ENCODE assay signal across 1 cellular context in the genomic region with DNA sequence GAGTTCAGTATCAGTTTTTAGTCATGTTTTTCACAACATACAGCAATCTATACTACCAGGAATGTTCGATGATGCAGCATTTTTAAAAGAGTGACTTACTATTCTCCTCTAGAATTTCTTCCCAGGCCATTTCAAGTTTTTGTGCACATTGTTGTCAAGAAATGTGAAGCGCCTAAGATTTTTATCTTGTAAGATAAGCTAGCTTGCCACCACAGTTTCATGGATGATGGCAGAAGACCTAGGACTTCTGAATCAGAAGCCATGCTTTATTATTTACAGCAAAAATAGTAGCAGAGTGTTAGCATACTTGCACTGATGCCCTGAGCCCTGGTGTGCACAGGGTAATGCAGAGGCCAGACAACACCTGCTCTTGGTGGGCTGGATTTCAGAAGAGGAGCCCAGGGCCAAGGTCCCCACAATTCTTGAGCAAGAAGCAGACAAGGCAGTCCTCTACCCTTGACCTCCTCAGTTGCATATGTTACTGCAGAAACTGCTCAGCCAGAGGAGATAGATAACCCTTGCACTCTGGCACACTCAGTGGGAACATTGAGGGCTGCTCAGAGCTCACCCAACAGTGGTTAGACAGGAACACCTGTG.
A peak's percentile ranks its signal among the peaks of the same experiment; 100 is the strongest.
TF ChIP-seq lines count a peak whose summit lies in the region.

No MANE protein-coding gene starts in this region.

TF ChIP-seq in K562, 482 proteins besides CTCF, POLR2A, EP300 and RAD21 (continued from another document):
- TF ChIP-seq ARID1B (IDR thresholded peaks at IDR 0.05) = peak; percentile 36; the same call in 1 of the 2 replicates
- TF ChIP-seq CBFA2T3 (IDR thresholded peaks at IDR 0.05) = peak; percentile 13; the same call in 1 of the 2 replicates
- no peak for TF ChIP-seq NR2C2 (CRISPR knock-in tag; IDR thresholded peaks at IDR 0.05)
- peak; percentile 62 for TF ChIP-seq NR2C2 (tag; IDR thresholded peaks at IDR 0.05)
- TF ChIP-seq, protein P1, sequence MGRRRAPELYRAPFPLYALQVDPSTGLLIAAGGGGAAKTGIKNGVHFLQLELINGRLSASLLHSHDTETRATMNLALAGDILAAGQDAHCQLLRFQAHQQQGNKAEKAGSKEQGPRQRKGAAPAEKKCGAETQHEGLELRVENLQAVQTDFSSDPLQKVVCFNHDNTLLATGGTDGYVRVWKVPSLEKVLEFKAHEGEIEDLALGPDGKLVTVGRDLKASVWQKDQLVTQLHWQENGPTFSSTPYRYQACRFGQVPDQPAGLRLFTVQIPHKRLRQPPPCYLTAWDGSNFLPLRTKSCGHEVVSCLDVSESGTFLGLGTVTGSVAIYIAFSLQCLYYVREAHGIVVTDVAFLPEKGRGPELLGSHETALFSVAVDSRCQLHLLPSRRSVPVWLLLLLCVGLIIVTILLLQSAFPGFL (CRISPR knock-in tag; IDR thresholded peaks at IDR 0.05) = peak; percentile 95
- peak; percentile 83 for TF ChIP-seq MAFF (IDR thresholded peaks at IDR 0.05; ENCODE audit: low read length)
- TF ChIP-seq SMARCA4 (IDR thresholded peaks at IDR 0.05) = peak; percentile 86
- peak; percentile 93 for TF ChIP-seq MAFG (tag; conservative IDR thresholded peaks at IDR 0.05)
- TF ChIP-seq RFX7 (CRISPR knock-in tag; IDR thresholded peaks at IDR 0.05) = no peak
- no peak for TF ChIP-seq MCM2 (IDR thresholded peaks at IDR 0.05; ENCODE audit: low read depth)
- no peak for TF ChIP-seq SIRT6 (IDR thresholded peaks at IDR 0.05; ENCODE audit: low read depth, low read length)
- peak; percentile 94 for TF ChIP-seq C11orf30 (IDR thresholded peaks at IDR 0.05; ENCODE audit: low read depth)
- peak; percentile 57; the same call in 1 of the 2 replicates for TF ChIP-seq DPF2 (IDR thresholded peaks at IDR 0.05)
- TF ChIP-seq EHMT2 (IDR thresholded peaks at IDR 0.05) = peak; percentile 14; the same call in 1 of the 2 replicates
- peak; percentile 67; the same call in 1 of the 2 replicates for TF ChIP-seq ARID2 (IDR thresholded peaks at IDR 0.05)
- TF ChIP-seq, protein P2, sequence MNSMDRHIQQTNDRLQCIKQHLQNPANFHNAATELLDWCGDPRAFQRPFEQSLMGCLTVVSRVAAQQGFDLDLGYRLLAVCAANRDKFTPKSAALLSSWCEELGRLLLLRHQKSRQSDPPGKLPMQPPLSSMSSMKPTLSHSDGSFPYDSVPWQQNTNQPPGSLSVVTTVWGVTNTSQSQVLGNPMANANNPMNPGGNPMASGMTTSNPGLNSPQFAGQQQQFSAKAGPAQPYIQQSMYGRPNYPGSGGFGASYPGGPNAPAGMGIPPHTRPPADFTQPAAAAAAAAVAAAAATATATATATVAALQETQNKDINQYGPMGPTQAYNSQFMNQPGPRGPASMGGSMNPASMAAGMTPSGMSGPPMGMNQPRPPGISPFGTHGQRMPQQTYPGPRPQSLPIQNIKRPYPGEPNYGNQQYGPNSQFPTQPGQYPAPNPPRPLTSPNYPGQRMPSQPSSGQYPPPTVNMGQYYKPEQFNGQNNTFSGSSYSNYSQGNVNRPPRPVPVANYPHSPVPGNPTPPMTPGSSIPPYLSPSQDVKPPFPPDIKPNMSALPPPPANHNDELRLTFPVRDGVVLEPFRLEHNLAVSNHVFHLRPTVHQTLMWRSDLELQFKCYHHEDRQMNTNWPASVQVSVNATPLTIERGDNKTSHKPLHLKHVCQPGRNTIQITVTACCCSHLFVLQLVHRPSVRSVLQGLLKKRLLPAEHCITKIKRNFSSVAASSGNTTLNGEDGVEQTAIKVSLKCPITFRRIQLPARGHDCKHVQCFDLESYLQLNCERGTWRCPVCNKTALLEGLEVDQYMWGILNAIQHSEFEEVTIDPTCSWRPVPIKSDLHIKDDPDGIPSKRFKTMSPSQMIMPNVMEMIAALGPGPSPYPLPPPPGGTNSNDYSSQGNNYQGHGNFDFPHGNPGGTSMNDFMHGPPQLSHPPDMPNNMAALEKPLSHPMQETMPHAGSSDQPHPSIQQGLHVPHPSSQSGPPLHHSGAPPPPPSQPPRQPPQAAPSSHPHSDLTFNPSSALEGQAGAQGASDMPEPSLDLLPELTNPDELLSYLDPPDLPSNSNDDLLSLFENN (IDR thresholded peaks at IDR 0.05; ENCODE audit: low read depth in 2 of 2, low read length in 2 of 2) = no peak
- TF ChIP-seq NR2C1 (IDR thresholded peaks at IDR 0.05) = 0 out of 2 replicates have a peak, but pooled peaks have one; percentile 37
- peak; percentile 47 for TF ChIP-seq NR2C1 (tag; IDR thresholded peaks at IDR 0.05)
- TF ChIP-seq NFXL1 (CRISPR knock-in tag; IDR thresholded peaks at IDR 0.05) = no peak
- TF ChIP-seq SMARCC2 (IDR thresholded peaks at IDR 0.05; ENCODE audit: low read depth) = peak; percentile 74; the same call in 1 of the 2 replicates
- TF ChIP-seq ZNF316 (IDR thresholded peaks at IDR 0.05) = peak; percentile 98
TF ChIP-seq in K562: peak in this region for 25.
